Comparison of ENCODE assay signal across 1 cellular context in the genomic region with DNA sequence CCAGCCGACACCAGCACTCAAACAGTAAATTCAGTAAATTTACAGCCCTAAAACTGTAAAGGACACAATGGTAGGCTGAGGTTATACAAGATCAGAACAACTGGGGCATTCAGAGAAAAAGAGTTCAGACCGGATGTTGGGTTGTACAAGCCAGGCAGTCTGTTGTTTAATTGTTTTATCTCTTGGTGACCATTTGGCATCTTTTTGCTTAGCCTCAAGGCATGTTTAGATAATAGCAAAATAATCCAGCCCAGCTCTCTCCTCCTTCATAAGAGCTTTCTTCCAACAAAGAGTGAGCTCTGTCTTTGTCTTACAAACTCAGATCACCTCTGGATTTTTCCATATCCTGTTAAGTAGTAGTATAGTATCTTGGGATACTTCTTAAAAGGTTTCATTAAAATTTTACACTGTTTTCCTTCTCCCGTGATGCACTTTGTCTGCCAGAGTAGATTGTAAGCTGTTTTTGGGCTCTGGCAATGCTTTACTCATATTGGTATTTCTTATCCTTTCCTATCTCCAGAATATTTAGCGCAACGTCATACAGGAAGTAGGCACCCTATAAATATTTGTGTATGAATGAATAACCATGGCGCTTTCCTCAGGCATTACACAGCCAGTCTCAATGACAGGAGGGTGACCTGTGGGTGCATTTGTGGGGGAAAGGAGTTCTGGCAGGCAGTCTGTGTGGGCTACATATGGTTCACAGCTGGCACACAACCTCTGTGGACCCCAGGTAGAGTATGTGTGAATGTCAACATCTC.
A peak's percentile ranks its signal among the peaks of the same experiment; 100 is the strongest.
TF ChIP-seq lines count a peak whose summit lies in the region.

No MANE protein-coding gene starts in this region.

TF ChIP-seq in K562, 482 proteins besides CTCF, POLR2A, EP300 and RAD21 (continued from another document):
- TF ChIP-seq C11orf30 (IDR thresholded peaks at IDR 0.05; ENCODE audit: low read depth) (no peak), GTF2F1 (IDR thresholded peaks at IDR 0.05; ENCODE audit: low read depth, low read length) (no peak), ATF1 (CRISPR knock-in tag; IDR thresholded peaks at IDR 0.05) (no peak), ATF1 (tag; IDR thresholded peaks at IDR 0.05) (0 out of 2 replicates have a peak, but pooled peaks have one; percentile 22), MAFK (IDR thresholded peaks at IDR 0.05; ENCODE audit: low read length) (0 out of 2 replicates have a peak, but pooled peaks have one; percentile 4), ZNF589 (CRISPR knock-in tag; IDR thresholded peaks at IDR 0.05; ENCODE audit: low read depth) (peak; percentile 27; the same call in 1 of the 2 replicates), HDAC3 (IDR thresholded peaks at IDR 0.05; ENCODE audit: borderline replicate concordance, partially characterized antibody) (no peak), ETV1 (tag; conservative IDR thresholded peaks at IDR 0.05; ENCODE audit: low read depth) (peak; percentile 24; the same call in 1 of the 2 replicates), ZNF175 (CRISPR knock-in tag; IDR thresholded peaks at IDR 0.05; ENCODE audit: low read depth) (peak; percentile 85), CXXC5 (CRISPR knock-in tag; IDR thresholded peaks at IDR 0.05) (0 out of 2 replicates have a peak, but pooled peaks have one; percentile 21), TEAD4 (IDR thresholded peaks at IDR 0.05; ENCODE audit: low read length) (peak; percentile 67), TEAD4 (CRISPR knock-in tag; IDR thresholded peaks at IDR 0.05; ENCODE audit: borderline replicate concordance) (no peak), COPS2 (conservative IDR thresholded peaks at IDR 0.05) (no peak), ZBTB17 (CRISPR knock-in tag; IDR thresholded peaks at IDR 0.05) (peak; percentile 36; the same call in 1 of the 2 replicates), FOSL1 (tag; conservative IDR thresholded peaks at IDR 0.05) (0 out of 2 replicates have a peak, but pooled peaks have one; percentile 1), SMAD4 (CRISPR knock-in tag; conservative IDR thresholded peaks at IDR 0.05) (0 out of 2 replicates have a peak, but pooled peaks have one; percentile 4), ZNF766 (CRISPR knock-in tag; conservative IDR thresholded peaks at IDR 0.05) (peak; percentile 65), EZH2 (IDR thresholded peaks at IDR 0.05; ENCODE audit: borderline replicate concordance, low read depth, low read length) (no peak), ARID1B (IDR thresholded peaks at IDR 0.05) (peak; percentile 66), CCNT2 (IDR thresholded peaks at IDR 0.05; ENCODE audit: borderline replicate concordance, extremely low read depth, insufficient read length, low read depth, low read length) (no peak), ZNF444 (CRISPR knock-in tag; IDR thresholded peaks at IDR 0.05) (no peak), KLF16 (IDR thresholded peaks at IDR 0.05) (0 out of 2 replicates have a peak, but pooled peaks have one; percentile 28)
